8 cellular contexts compared by ENCODE assay signal in the genomic region with DNA sequence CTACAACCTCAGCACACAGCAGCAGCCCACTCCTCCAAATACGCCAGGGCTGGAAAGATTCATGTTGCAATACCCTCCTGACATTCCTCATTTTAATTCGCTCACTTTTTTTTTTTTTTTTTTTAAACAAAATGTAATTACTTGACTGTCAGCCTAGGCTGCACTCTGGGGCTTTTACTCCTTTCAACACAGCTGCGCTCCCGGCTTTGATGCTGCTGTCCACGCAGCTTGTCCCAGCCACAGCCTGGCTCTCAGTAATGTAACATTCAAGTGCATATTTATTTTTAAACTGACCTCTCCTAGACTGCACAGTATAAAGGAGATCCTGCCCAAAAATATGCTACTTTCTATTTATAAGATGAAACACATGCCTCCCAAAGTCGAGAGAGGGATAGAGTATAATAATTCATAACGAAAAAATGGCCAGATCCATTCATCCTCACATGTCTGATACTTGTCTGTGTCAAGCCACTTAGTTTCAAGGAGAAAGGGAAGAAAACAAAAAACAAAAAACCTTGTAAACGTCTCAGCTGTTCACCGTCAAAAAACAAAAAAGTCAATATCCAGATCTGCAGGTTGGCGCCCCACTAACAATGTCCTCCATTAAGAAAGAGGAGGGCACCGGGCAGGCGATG. TPM values are rescaled to one million over a fixed set of nuclear protein-coding genes. Genes with fewer than 3 reads are reported as not detected.
DNase-seq lines count a peak whose midpoint lies in the region; ATAC-seq and TF ChIP-seq lines count a peak whose summit lies in the region.

No MANE protein-coding gene starts in this region.

- TF ChIP-seq POLR2A in uterus (IDR thresholded peaks at IDR 0.05): no peak

- H2AFZ ChIP-seq in mammary epithelial cell (ENCODE audit: low read depth, low read length): no peak overlapping the region

- no peaks in the 10 kb centered on the region for H3K9me3 ChIP-seq in mammary epithelial cell (replicated peaks; ENCODE audit: insufficient read depth, low read length)
- no peaks in the 10 kb centered on the region for H3K9me3 ChIP-seq in uterus

- 0% methylated on average over 11 of the region's 12 CpGs for WGBS in mammary epithelial cell (ENCODE audit: low coverage, missing lambda C conversion rate)

- no peaks in the 10 kb centered on the region for H3K27me3 ChIP-seq in mammary epithelial cell (ENCODE audit: insufficient read depth, low read length)
- H3K27me3 ChIP-seq in uterus: no peaks in the 10 kb centered on the region

- H3K79me2 ChIP-seq in mammary epithelial cell (ENCODE audit: insufficient read depth, low read length): peaks cover 60% of the 10 kb centered on the region

- peak overlapping the region; percentile 80 for H3K27ac Mint-ChIP-seq in activated naive CD4-positive, alpha-beta T cell treated with anti-CD3 and anti-CD28 coated beads for 36 hours
- H3K27ac Mint-ChIP-seq in memory B cell: peak overlapping the region; percentile 93

- no peak for DNase-seq in activated naive CD4-positive, alpha-beta T cell treated with anti-CD3 and anti-CD28 coated beads for 36 hours
- no peak for DNase-seq in activated naive CD4-positive, alpha-beta T cell (lab: John Stamatoyannopoulos, UW)
- no peak for DNase-seq in mammary epithelial cell
- no peak for DNase-seq in memory B cell (ENCODE audit: low spot score in 2 of 2)
- no peak for DNase-seq in uterus
- no peak for DNase-seq in D341Med (ENCODE audit: low spot score)
- DNase-seq in MV-4-11 (lab: John Stamatoyannopoulos, UW): no peak
- DNase-seq in NCI-H2107 (lab: John Stamatoyannopoulos, UW): no peak

- peaks cover 8% of the 10 kb centered on the region for H4K20me1 ChIP-seq in mammary epithelial cell (ENCODE audit: insufficient read depth, low read length)

- CTCF ChIA-PET in activated naive CD4-positive, alpha-beta T cell treated with anti-CD3 and anti-CD28 coated beads for 36 hours (lab: Charles Lee): interaction anchor here (1.1 kb wide), 2 partner anchors 16 to 22 kb away, joined by 3 to 5 read pairs; no protein-coding TSS in a partner anchor
- CTCF ChIA-PET in mammary epithelial cell (lab: Charles Lee; ENCODE audit: low non-redundant PET): interaction anchor here (0.7 kb wide), 1 partner anchor 256 kb away, joined by 4 read pairs; no protein-coding TSS in a partner anchor

- no peaks in the 10 kb centered on the region for H3K27me3 Mint-ChIP-seq in activated naive CD4-positive, alpha-beta T cell treated with anti-CD3 and anti-CD28 coated beads for 36 hours (ENCODE audit: low read depth)
- H3K27me3 Mint-ChIP-seq in memory B cell: no peaks in the 10 kb centered on the region

- H3K36me3 Mint-ChIP-seq in activated naive CD4-positive, alpha-beta T cell treated with anti-CD3 and anti-CD28 coated beads for 36 hours (ENCODE audit: low read depth): no peaks in the 10 kb centered on the region
- H3K36me3 Mint-ChIP-seq in memory B cell: no peaks in the 10 kb centered on the region

- dilution Hi-C loops in mammary epithelial cell (cut with HindIII; ENCODE audit: low sequenced_read_pairs): no loop called here

- peaks cover 17% of the 10 kb centered on the region for H3K36me3 ChIP-seq in mammary epithelial cell (ENCODE audit: insufficient read depth, low read length)
- H3K36me3 ChIP-seq in uterus: no peaks in the 10 kb centered on the region

- H3K27ac ChIP-seq in mammary epithelial cell (ENCODE audit: insufficient read depth, low read depth, low read length) (peak overlapping the region; percentile 65), uterus (peak overlapping the region; percentile 95 to 97)

- TF ChIP-seq CTCF in mammary epithelial cell (conservative IDR thresholded peaks at IDR 0.05 in 1 of 2, IDR thresholded peaks at IDR 0.05 in 1 of 2; ENCODE audit: extremely low read depth in 1 of 2, insufficient read depth in 1 of 2, low read depth in 1 of 2, low read length in 2 of 2) (no peak), uterus (IDR thresholded peaks at IDR 0.05) (no peak)

- peak overlapping the region; percentile 76 for H3K9ac ChIP-seq in mammary epithelial cell (ENCODE audit: insufficient read depth, low read length)

- no peak for ATAC-seq in memory B cell (ENCODE audit: low read depth)

- no peaks in the 10 kb centered on the region for H3K9me3 Mint-ChIP-seq in activated naive CD4-positive, alpha-beta T cell treated with anti-CD3 and anti-CD28 coated beads for 36 hours
- no peaks in the 10 kb centered on the region for H3K9me3 Mint-ChIP-seq in memory B cell

- peaks cover 37% of the 10 kb centered on the region for H3K4me1 Mint-ChIP-seq in activated naive CD4-positive, alpha-beta T cell treated with anti-CD3 and anti-CD28 coated beads for 36 hours (ENCODE audit: low read depth)
- peaks cover 46% of the 10 kb centered on the region for H3K4me1 Mint-ChIP-seq in memory B cell

- H3K4me3 Mint-ChIP-seq in activated naive CD4-positive, alpha-beta T cell treated with anti-CD3 and anti-CD28 coated beads for 36 hours: peak overlapping the region; percentile 90
- peak overlapping the region; percentile 92 for H3K4me3 Mint-ChIP-seq in memory B cell

- peaks cover 34% of the 10 kb centered on the region for H3K4me1 ChIP-seq in mammary epithelial cell (ENCODE audit: insufficient read depth, low read length)
- H3K4me1 ChIP-seq in uterus: peaks cover 0 to 4% of the 10 kb centered on the region in 2 donors

- BruUV-seq in mammary epithelial cell (replicated peaks; lab: Mats Ljungman, UMichigan): no TSS peak

- peak overlapping the region; percentile 81 to 96 (median 88) for H3K4me3 ChIP-seq in mammary epithelial cell (replicated peaks in 1 of 3; ENCODE audit: insufficient read depth in 1 of 3, low read depth in 2 of 3, low read length in 3 of 3)
- peak overlapping the region; percentile 82 to 97 for H3K4me3 ChIP-seq in uterus

- intact Hi-C loops in activated naive CD4-positive, alpha-beta T cell treated with anti-CD3 and anti-CD28 coated beads for 36 hours (cut with micrococcal nuclease): loop anchor here (1.0 to 5.0 kb wide), 8 partner anchors 14 to 588 kb away; a partner anchor contains a TSS
- intact Hi-C loops in mammary epithelial cell (cut with micrococcal nuclease): loop anchor here (1.0 to 2.0 kb wide), 6 partner anchors 84 to 255 kb away; no protein-coding TSS in a partner anchor
- intact Hi-C loops in uterus (cut with DNase I; ENCODE audit: low total_unique reads): no loop called here

- H3K4me2 ChIP-seq in mammary epithelial cell (ENCODE audit: insufficient read depth, low read depth, low read length): peak overlapping the region; percentile 90

- in situ Hi-C loops in mammary epithelial cell (cut with MboI; ENCODE audit: low sequenced_read_pairs in 2 of 2): no loop called here

RNA-seq across cellular contexts. Expression of a gene that starts 0.9 kb away (rescaled TPM):
- 1 to 10 TPM; 8.5 to 9.4 TPM for total RNA-seq in activated naive CD4-positive, alpha-beta T cell treated with anti-CD3 and anti-CD28 coated beads for 36 hours
- 100 to 1,000 TPM in 1 of 2 donors, 10 to 100 TPM in 1; 96.7 to 276 TPM for total RNA-seq in mammary epithelial cell
- 84.4 TPM for polyA plus RNA-seq in mammary epithelial cell
- 192 TPM for polyA minus RNA-seq in mammary epithelial cell
- 10 to 100 TPM; 24.7 to 93.0 (median 57.3) TPM for total RNA-seq in uterus
